Comparison of ENCODE assay signal across 8 cellular contexts in genomic region chr10:87342704-87343258, GRCh38. TPM values are rescaled to one million over a fixed set of nuclear protein-coding genes. Genes with fewer than 3 reads are reported as not detected.
A peak's percentile ranks its signal among the peaks of the same experiment; 100 is the strongest.
DNase-seq lines count a peak whose midpoint lies in the region; ATAC-seq and TF ChIP-seq lines count a peak whose summit lies in the region.
"Not testable (repeated sequence)": the region's sequence is repeated elsewhere in the genome, so short reads cannot be mapped to it uniquely, and the experiment has no call there.

No MANE protein-coding gene starts in this region.

- peak in 5 of 6 experiments; percentile 18 to 56 (median 43) for TF ChIP-seq CTCF in esophagus squamous epithelium (IDR thresholded peaks at IDR 0.05)

- peak in 1 of 4 donors; percentile 68 for TF ChIP-seq POLR2A in esophagus squamous epithelium (IDR thresholded peaks at IDR 0.05)

- peak; percentile 40 for DNase-seq in DMS79 (lab: John Stamatoyannopoulos, UW)
- peak; percentile 80 for DNase-seq in RKO (ENCODE audit: low spot score)
- peak; percentile 85 to 89 for DNase-seq in activated T-cell treated with anti-CD3 and anti-CD28 coated beads, Interleukin-2, amount 50 U/mL, for 48 hours
- peak; percentile 32 for DNase-seq in esophagus squamous epithelium (lab: John Stamatoyannopoulos, UW)
- peak; percentile 76 to 87 (median 84) for DNase-seq in naive thymus-derived CD4-positive, alpha-beta T cell
- DNase-seq in stimulated activated CD8-positive, alpha-beta memory T cell treated with anti-CD3 and anti-CD28 coated beads, Interleukin-4, amount 100 ng/mL, for 48 hours = peak; percentile 85

- peak overlapping the region; percentile 45 to 73 (median 52) for H3K4me3 ChIP-seq in esophagus squamous epithelium
- peak overlapping the region; percentile 33 for H3K4me3 ChIP-seq in naive thymus-derived CD4-positive, alpha-beta T cell (ENCODE audit: low read length)

- peak overlapping the region in 8 of 9 donors; percentile 85 to 96 (median 88) for H3K27ac Mint-ChIP-seq in naive thymus-derived CD4-positive, alpha-beta T cell

- not testable (repeated sequence) for H3K36me3 ChIP-seq in esophagus squamous epithelium; naive thymus-derived CD4-positive, alpha-beta T cell (ENCODE audit: control insufficient read depth in 2 of 3, insufficient read depth in 3 of 3, low read length in 3 of 3)

- peak; percentile 79 for ATAC-seq in GM21717 (IDR thresholded peaks at IDR 0.05; ENCODE audit: unreplicated experiment)
- ATAC-seq in naive thymus-derived CD4-positive, alpha-beta T cell = peak; percentile 84

- peaks cover 7 to 33% (median 28%) of the 10 kb centered on the region in 7 donors for H3K4me1 Mint-ChIP-seq in naive thymus-derived CD4-positive, alpha-beta T cell

- H3K36me3 Mint-ChIP-seq in naive thymus-derived CD4-positive, alpha-beta T cell = not testable (repeated sequence)

- not testable (repeated sequence) for H3K9me3 Mint-ChIP-seq in naive thymus-derived CD4-positive, alpha-beta T cell

- H3K27me3 ChIP-seq in esophagus squamous epithelium; naive thymus-derived CD4-positive, alpha-beta T cell (ENCODE audit: control insufficient read depth in 2 of 2, insufficient read depth in 2 of 2, low read length in 2 of 2): not testable (repeated sequence)

- H3K4me1 ChIP-seq in esophagus squamous epithelium = peaks cover 0 to 31% (median 6%) of the 10 kb centered on the region in 3 donors
- not testable (repeated sequence) for H3K4me1 ChIP-seq in naive thymus-derived CD4-positive, alpha-beta T cell (ENCODE audit: control insufficient read depth in 2 of 2, insufficient read depth in 2 of 2, low read length in 2 of 2)

- no CpG with 5 or more reads among the region's 65 CpGs for WGBS in esophagus squamous epithelium, 2 donors

- not testable (repeated sequence) for H3K9me3 ChIP-seq in esophagus squamous epithelium; naive thymus-derived CD4-positive, alpha-beta T cell (ENCODE audit: control insufficient read depth in 2 of 3, low read length in 3 of 3)

- peak overlapping the region; percentile 69 to 99 (median 86) for H3K4me3 Mint-ChIP-seq in naive thymus-derived CD4-positive, alpha-beta T cell

- not testable (repeated sequence) for TF ChIP-seq EP300 in Ishikawa (IDR thresholded peaks at IDR 0.05; ENCODE audit: borderline replicate concordance)

- H3K27ac ChIP-seq in esophagus squamous epithelium = peak overlapping the region; percentile 84 to 93 (median 88)
- H3K27ac ChIP-seq in naive thymus-derived CD4-positive, alpha-beta T cell (ENCODE audit: low read depth, low read length) = peak overlapping the region; percentile 73

- POLR2A ChIA-PET in naive thymus-derived CD4-positive, alpha-beta T cell (lab: Charles Lee) = not testable (repeated sequence)

- not testable (repeated sequence) for H3K27me3 Mint-ChIP-seq in naive thymus-derived CD4-positive, alpha-beta T cell

- intact Hi-C loops in esophagus squamous epithelium (cut with DNase I) = not testable (repeated sequence)
- intact Hi-C loops in naive thymus-derived CD4-positive, alpha-beta T cell (cut with micrococcal nuclease) = loop anchor here (2.0 to 10.0 kb wide), 4 partner anchors 162 to 630 kb away; partner anchors contain the start of genes GLUD1 (in 2 of the 2), SHLD2 (in 2 of the 2) and MINPP1 (in 1 of the 2)

- CTCF ChIA-PET in naive thymus-derived CD4-positive, alpha-beta T cell (lab: Charles Lee) = not testable (repeated sequence)

- TF ChIP-seq RAD21 in Ishikawa (IDR thresholded peaks at IDR 0.05; ENCODE audit: low read depth) = peak; percentile 39

TF ChIP-seq in Ishikawa, 13 proteins besides CTCF, POLR2A, EP300 and RAD21:
- TF ChIP-seq, protein P1, sequence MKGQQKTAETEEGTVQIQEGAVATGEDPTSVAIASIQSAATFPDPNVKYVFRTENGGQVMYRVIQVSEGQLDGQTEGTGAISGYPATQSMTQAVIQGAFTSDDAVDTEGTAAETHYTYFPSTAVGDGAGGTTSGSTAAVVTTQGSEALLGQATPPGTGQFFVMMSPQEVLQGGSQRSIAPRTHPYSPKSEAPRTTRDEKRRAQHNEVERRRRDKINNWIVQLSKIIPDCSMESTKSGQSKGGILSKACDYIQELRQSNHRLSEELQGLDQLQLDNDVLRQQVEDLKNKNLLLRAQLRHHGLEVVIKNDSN (IDR thresholded peaks at IDR 0.05) = peak; percentile 69
- TF ChIP-seq NFIC (IDR thresholded peaks at IDR 0.05) (peak; percentile 13; the same call in 1 of the 2 replicates), MAX (IDR thresholded peaks at IDR 0.05) (peak; percentile 51; the same call in 1 of the 2 replicates), ZBTB7A (IDR thresholded peaks at IDR 0.05; ENCODE audit: low read depth) (0 out of 2 replicates have a peak, but pooled peaks have one; percentile 40)

RNA-seq across cellular contexts. Expression of gene NUTM2D, which starts 14.8 kb away (rescaled TPM):
- 1 to 10 TPM; 1.1 to 4.1 (median 1.8) TPM for total RNA-seq in esophagus squamous epithelium
- 1 to 10 TPM; 3.6 to 6.4 (median 4.0) TPM for total RNA-seq in naive thymus-derived CD4-positive, alpha-beta T cell
- polyA plus RNA-seq in naive thymus-derived CD4-positive, alpha-beta T cell = under 1 TPM; 0.14 to 0.18 TPM

Comparison
In these comparisons a context has a peak if more than half of its experiments do, and no peak if none do; other contexts are left out.
1. Peak in every context shown above with its lines: DNase-seq, ATAC-seq, H3K4me3 ChIP-seq and H3K27ac ChIP-seq.
2. DNase-seq: peak in every context shown above with its lines; median percentile 87 in activated T-cell treated with anti-CD3 and anti-CD28 coated beads, Interleukin-2, amount 50 U/mL, for 48 hours; 85 in stimulated activated CD8-positive, alpha-beta memory T cell treated with anti-CD3 and anti-CD28 coated beads, Interleukin-4, amount 100 ng/mL, for 48 hours; 84 in naive thymus-derived CD4-positive, alpha-beta T cell; 80 in RKO; 40 in DMS79; 32 in esophagus squamous epithelium.